Comparison of ENCODE assay signal across 8 cellular contexts in genomic region chr12:119659289-119659897, GRCh38. TPM values are rescaled to one million over a fixed set of nuclear protein-coding genes. Genes with fewer than 3 reads are reported as not detected.
DNase-seq lines count a peak whose midpoint lies in the region; ATAC-seq and TF ChIP-seq lines count a peak whose summit lies in the region.

No MANE protein-coding gene starts in this region.

- dilution Hi-C loops in mammary epithelial cell (cut with HindIII; ENCODE audit: low sequenced_read_pairs) = no loop called here

- no peaks in the 10 kb centered on the region for H3K4me1 ChIP-seq in mammary epithelial cell (ENCODE audit: insufficient read depth, low read length)

- H3K79me2 ChIP-seq in mammary epithelial cell (ENCODE audit: insufficient read depth, low read length) = no peaks in the 10 kb centered on the region

- H3K27ac Mint-ChIP-seq in T-helper 2 cell treated with Interferon-gamma antibody and Interleukin-4, amounts not matched to agents 5 μg/mL and 100 μg/mL, for 36 hours = no peak overlapping the region
- H3K27ac Mint-ChIP-seq in memory B cell = no peak overlapping the region

- H3K27me3 Mint-ChIP-seq in T-helper 2 cell treated with Interferon-gamma antibody and Interleukin-4, amounts not matched to agents 5 μg/mL and 100 μg/mL, for 36 hours (ENCODE audit: low read depth) = no peaks in the 10 kb centered on the region
- no peaks in the 10 kb centered on the region for H3K27me3 Mint-ChIP-seq in memory B cell

- H3K27ac ChIP-seq in RWPE1 = no peak overlapping the region
- no peak overlapping the region for H3K27ac ChIP-seq in mammary epithelial cell (ENCODE audit: insufficient read depth, low read depth, low read length)

- no peak overlapping the region for H2AFZ ChIP-seq in mammary epithelial cell (ENCODE audit: low read depth, low read length)

- H3K9me3 ChIP-seq in mammary epithelial cell (replicated peaks; ENCODE audit: insufficient read depth, low read length) (no peaks in the 10 kb centered on the region), MG63 (no peaks in the 10 kb centered on the region)

- H3K36me3 ChIP-seq in mammary epithelial cell (ENCODE audit: insufficient read depth, low read length) (no peaks in the 10 kb centered on the region), MG63 (no peaks in the 10 kb centered on the region)

- no peak overlapping the region for H3K4me3 ChIP-seq in mammary epithelial cell (replicated peaks in 1 of 3; ENCODE audit: insufficient read depth in 1 of 3, low read depth in 2 of 3, low read length in 3 of 3)
- H3K4me3 ChIP-seq in MG63 = no peak overlapping the region

- 5% methylated on average over 5 of the region's 6 CpGs for WGBS in mammary epithelial cell (ENCODE audit: low coverage, missing lambda C conversion rate)

- no peak overlapping the region for H3K9ac ChIP-seq in mammary epithelial cell (ENCODE audit: insufficient read depth, low read length)

- DNase-seq in T-helper 2 cell (peak in 4 of 5 experiments; percentile 9 to 46 (median 22)), RWPE1 (ENCODE audit: low spot score) (peak; percentile 54), mammary epithelial cell (peak; percentile 10), memory B cell (ENCODE audit: low spot score in 2 of 2) (peak; percentile 41 to 55), MG63 (no peak)
- DNase-seq in T-helper 2 cell treated with Interferon-gamma antibody and Interleukin-4, amounts not matched to agents 5 μg/mL and 100 μg/mL, for 36 hours (ENCODE audit: low spot score) = no peak
- no peak for DNase-seq in NK-92 treated with Interleukin-12 subunit alpha and Interleukin-12 subunit beta, amount 100 ng/mL, for 24 hours (lab: John Stamatoyannopoulos, UW)

- CTCF ChIA-PET in RWPE1 (lab: Yijun Ruan, JAX) = interaction anchor here (0.7 to 1.0 kb wide), 3 partner anchors 8 to 214 kb away, joined by 3 to 6 read pairs (median 4); no protein-coding TSS in a partner anchor
- CTCF ChIA-PET in mammary epithelial cell (lab: Charles Lee; ENCODE audit: low non-redundant PET) = no interaction called here

- intact Hi-C loops in mammary epithelial cell (cut with micrococcal nuclease) = no loop called here

- H3K4me3 Mint-ChIP-seq in T-helper 2 cell treated with Interferon-gamma antibody and Interleukin-4, amounts not matched to agents 5 μg/mL and 100 μg/mL, for 36 hours = no peak overlapping the region
- no peak overlapping the region for H3K4me3 Mint-ChIP-seq in memory B cell

- POLR2A ChIA-PET in RWPE1 (lab: Yijun Ruan, JAX; ENCODE audit: low non-redundant PET) = no interaction called here

- BruUV-seq in mammary epithelial cell (replicated peaks; lab: Mats Ljungman, UMichigan) = no TSS peak

- peak; percentile 55 for ATAC-seq in HG03520 (IDR thresholded peaks at IDR 0.05; ENCODE audit: unreplicated experiment)
- ATAC-seq in memory B cell (ENCODE audit: low read depth) = peak; percentile 61

- peaks cover 9% of the 10 kb centered on the region for H3K4me1 Mint-ChIP-seq in T-helper 2 cell treated with Interferon-gamma antibody and Interleukin-4, amounts not matched to agents 5 μg/mL and 100 μg/mL, for 36 hours (ENCODE audit: low read depth)
- H3K4me1 Mint-ChIP-seq in memory B cell = peaks cover 6% of the 10 kb centered on the region

- H3K9me3 Mint-ChIP-seq in T-helper 2 cell treated with Interferon-gamma antibody and Interleukin-4, amounts not matched to agents 5 μg/mL and 100 μg/mL, for 36 hours = peaks cover under 1% of the 10 kb centered on the region
- H3K9me3 Mint-ChIP-seq in memory B cell = no peaks in the 10 kb centered on the region

- in situ Hi-C loops in mammary epithelial cell (cut with MboI; ENCODE audit: low sequenced_read_pairs in 2 of 2) = loop anchor here in 1 of 2 donors (25.0 kb wide), 1 partner anchor 1247 kb away; no protein-coding TSS in a partner anchor

- no peaks in the 10 kb centered on the region for H4K20me1 ChIP-seq in mammary epithelial cell (ENCODE audit: insufficient read depth, low read length)

- peak; percentile 94 for TF ChIP-seq CTCF in RWPE1 (conservative IDR thresholded peaks at IDR 0.05; ENCODE audit: low read depth)
- TF ChIP-seq CTCF in mammary epithelial cell (conservative IDR thresholded peaks at IDR 0.05 in 1 of 2, IDR thresholded peaks at IDR 0.05 in 1 of 2; ENCODE audit: extremely low read depth in 1 of 2, insufficient read depth in 1 of 2, low read depth in 1 of 2, low read length in 2 of 2) = peak; percentile 87 to 94

- H3K27me3 ChIP-seq in mammary epithelial cell (ENCODE audit: insufficient read depth, low read length) (no peaks in the 10 kb centered on the region), MG63 (peaks cover 8% of the 10 kb centered on the region)

- no peak overlapping the region for H3K4me2 ChIP-seq in mammary epithelial cell (ENCODE audit: insufficient read depth, low read depth, low read length)

- H3K36me3 Mint-ChIP-seq in T-helper 2 cell treated with Interferon-gamma antibody and Interleukin-4, amounts not matched to agents 5 μg/mL and 100 μg/mL, for 36 hours (ENCODE audit: low read depth) = no peaks in the 10 kb centered on the region
- H3K36me3 Mint-ChIP-seq in memory B cell = no peaks in the 10 kb centered on the region

RNA-seq across cellular contexts. Expression of gene PRKAB1, which starts 8.5 kb away (rescaled TPM):
- 10 to 100 TPM; 21.8 to 33.4 TPM for total RNA-seq in mammary epithelial cell
- polyA plus RNA-seq in mammary epithelial cell = 18.3 TPM
- 31.1 TPM for polyA minus RNA-seq in mammary epithelial cell
- total RNA-seq in MG63 (2014; rRNA removed; shearing (Covaris generic); ENCODE audit: low replicate concordance) = 12.0 and 30.8 TPM in 2 replicates

Comparison
In these comparisons a context has a peak if more than half of its experiments do, and no peak if none do; other contexts are left out.
1. DNase-seq: peak in T-helper 2 cell (4 of 5), RWPE1 (single experiment), mammary epithelial cell (single experiment) and memory B cell (2 of 2); none in T-helper 2 cell treated with Interferon-gamma antibody and Interleukin-4, amounts not matched to agents 5 μg/mL and 100 μg/mL, for 36 hours (single experiment), NK-92 treated with Interleukin-12 subunit alpha and Interleukin-12 subunit beta, amount 100 ng/mL, for 24 hours (single experiment) and MG63 (single experiment).